8 cellular contexts compared by ENCODE assay signal in the genomic region with DNA sequence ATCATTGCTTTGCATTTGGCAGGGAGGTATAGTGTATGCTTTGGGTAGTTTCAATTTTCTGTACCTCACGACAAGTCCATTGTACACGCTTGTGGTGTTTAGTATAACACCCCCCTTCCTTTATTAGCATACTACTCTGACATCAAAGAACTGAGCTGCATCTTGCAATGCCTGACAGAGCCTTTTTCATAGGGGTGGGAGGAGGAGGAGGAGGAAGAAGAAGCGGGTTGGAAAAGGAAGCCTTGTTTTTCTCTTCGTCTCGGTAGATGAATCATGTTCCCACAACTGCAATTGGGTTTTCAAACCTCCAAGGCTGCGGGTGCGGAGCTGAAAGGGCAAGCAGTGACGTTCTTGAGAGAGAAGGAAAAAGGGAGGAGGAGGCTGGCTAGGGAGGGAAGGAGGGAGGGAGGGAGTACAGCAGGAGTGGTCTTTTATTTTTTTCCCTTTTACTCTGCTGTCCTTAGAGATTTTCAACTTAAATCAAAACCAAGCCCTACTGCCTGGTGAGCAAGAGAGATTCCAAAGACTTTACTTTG.
DNase-seq lines count a peak whose midpoint lies in the region; ATAC-seq and TF ChIP-seq lines count a peak whose summit lies in the region.

No MANE protein-coding gene starts in this region.

- peak overlapping the region; percentile 4 to 46 (median 32) for H3K4me3 ChIP-seq in Peyer's patch

- H3K27ac Mint-ChIP-seq in activated naive CD4-positive, alpha-beta T cell treated with anti-CD3 and anti-CD28 coated beads, Interleukin-2, amount 50 U/mL, for 72 hours: no peak overlapping the region

- peaks cover 0 to 36% (median 1%) of the 10 kb centered on the region in 4 donors for H3K4me1 ChIP-seq in Peyer's patch

- ATAC-seq in GM21576 (IDR thresholded peaks at IDR 0.05; ENCODE audit: unreplicated experiment) (peak; percentile 47), left cardiac atrium (peak; percentile 73 to 88)
- peak; percentile 93 for ATAC-seq in activated naive CD4-positive, alpha-beta T cell treated with anti-CD3 and anti-CD28 coated beads, Interleukin-2, amount 50 U/mL, for 72 hours

- H3K9me3 ChIP-seq in Peyer's patch: no peaks in the 10 kb centered on the region

- no peaks in the 10 kb centered on the region for H3K36me3 Mint-ChIP-seq in activated naive CD4-positive, alpha-beta T cell treated with anti-CD3 and anti-CD28 coated beads, Interleukin-2, amount 50 U/mL, for 72 hours

- DNase-seq in AG20443 (ENCODE audit: low spot score): peak; percentile 72
- peak in 2 of 3 donors; percentile 37 to 75 for DNase-seq in Peyer's patch
- peak; percentile 51 to 83 for DNase-seq in activated naive CD4-positive, alpha-beta T cell treated with anti-CD3 and anti-CD28 coated beads, Interleukin-2, amount 50 U/mL, for 72 hours (ENCODE audit: low spot score in 2 of 2)
- peak; percentile 79 for DNase-seq in left cardiac atrium
- DNase-seq in putamen (ENCODE audit: low spot score): peak; percentile 86
- DNase-seq in germinal center (ENCODE audit: low spot score): no peak
- DNase-seq in NK-92 (lab: John Stamatoyannopoulos, UW; ENCODE audit: unreplicated experiment): no peak

- no peaks in the 10 kb centered on the region for H3K9me3 Mint-ChIP-seq in activated naive CD4-positive, alpha-beta T cell treated with anti-CD3 and anti-CD28 coated beads, Interleukin-2, amount 50 U/mL, for 72 hours

- peak overlapping the region; percentile 70 to 78 (median 73) for H3K27ac ChIP-seq in Peyer's patch

- intact Hi-C loops in left cardiac atrium (cut with DNase I): no loop called here

- H3K36me3 ChIP-seq in Peyer's patch: no peaks in the 10 kb centered on the region

- TF ChIP-seq POLR2A in Peyer's patch (IDR thresholded peaks at IDR 0.05): peak in 1 of 2 donors; percentile 39

- H3K27me3 ChIP-seq in Peyer's patch: no peaks in the 10 kb centered on the region

- no peak for TF ChIP-seq CTCF in Peyer's patch (IDR thresholded peaks at IDR 0.05)

Comparison
In these comparisons a context has a peak if more than half of its experiments do, and no peak if none do; other contexts are left out.
1. DNase-seq: peak in AG20443 (single experiment), Peyer's patch (2 of 3), activated naive CD4-positive, alpha-beta T cell treated with anti-CD3 and anti-CD28 coated beads, Interleukin-2, amount 50 U/mL, for 72 hours (2 of 2), left cardiac atrium (single experiment) and putamen (single experiment); none in germinal center (single experiment) and NK-92 (single experiment).
2. Peak in every context shown above with its lines, with median percentiles within 50 percentile points of each other: ATAC-seq.